9 cellular contexts compared by ENCODE assay signal in genomic region chr17:7940743-7941142, GRCh38. TPM values are rescaled to one million over a fixed set of nuclear protein-coding genes. Genes with fewer than 3 reads are reported as not detected.
"Had no signal": no experiment of that assay in that cellular context is flagged by ENCODE, and none has a peak within 500 bp of the region (broad histone marks: within the 10 kb centered on the region; RNA-seq: fewer than 3 reads in every experiment).

No MANE protein-coding gene starts in this region.

- H3K27ac Mint-ChIP-seq: HFFc6, IgD-negative memory B cell had no signal

- ATAC-seq: HCT116, HepG2 had no signal

- H3K27ac ChIP-seq: GM23248, HL-60 had no signal

- H3K9me3 ChIP-seq: HAP-1 had no signal

- H3K9me3 Mint-ChIP-seq: HFFc6, IgD-negative memory B cell had no signal

- H3K9ac ChIP-seq: GM23248 had no signal

- H2AFZ ChIP-seq: GM23248 had no signal

- H3K4me3 Mint-ChIP-seq: HFFc6, IgD-negative memory B cell had no signal

- H3K4me1 ChIP-seq: HAP-1 had no signal

- H3K4me3 ChIP-seq: GM23248, HAP-1 had no signal

- H3K27me3 Mint-ChIP-seq: IgD-negative memory B cell had no signal

- DNase-seq: GM23248, GOT3, H7, HFFc6 had no signal

RNA-seq across cellular contexts. Expression of gene KCNAB3, which starts 11.1 kb away (rescaled TPM):
- total RNA-seq: H7 had no signal
